ENCODE assay signal across 8 cellular contexts in the genomic region with DNA sequence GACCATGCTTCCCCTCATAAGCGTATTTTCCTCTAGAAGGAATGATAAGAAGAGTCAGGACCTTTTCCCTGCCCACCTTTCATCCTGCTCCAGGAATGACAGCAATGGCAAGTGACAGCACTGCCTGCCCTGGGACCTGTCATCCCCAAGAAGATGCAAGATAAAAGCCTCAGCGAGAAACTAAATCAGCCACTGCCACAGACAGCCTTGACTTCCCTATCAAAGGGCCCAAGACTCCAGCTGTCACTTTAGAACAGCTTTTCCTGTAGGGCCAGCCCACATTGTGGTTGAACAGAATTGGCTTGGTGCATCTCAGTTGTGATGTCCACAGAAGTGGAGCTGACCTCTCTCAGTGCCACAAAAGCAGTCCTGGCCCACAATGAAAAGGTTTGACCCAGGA. TPM values are rescaled to one million over a fixed set of nuclear protein-coding genes. Genes with fewer than 3 reads are reported as not detected.
DNase-seq lines count a peak whose midpoint lies in the region; ATAC-seq and TF ChIP-seq lines count a peak whose summit lies in the region.

No MANE protein-coding gene starts in this region.

- CTCF ChIA-PET in AG04450 (lab: Charles Lee): interaction anchor here (0.5 to 1.2 kb wide), 3 partner anchors 49 to 73 kb away, joined by 3 read pairs; partner anchors contain the start of gene FAM32A

- H3K9me3 ChIP-seq in AG04450 (ENCODE audit: control insufficient read depth, insufficient read depth, low read length) (peaks cover 7% of the 10 kb centered on the region; the same call in 1 of the 2 replicates), HUES6 (ENCODE audit: control insufficient read depth, insufficient read depth, low read depth, low read length) (no peaks in the 10 kb centered on the region), adipocyte (ENCODE audit: control insufficient read depth, low read length) (no peaks in the 10 kb centered on the region), mononuclear cell (ENCODE audit: low read depth, low read length) (no peaks in the 10 kb centered on the region)

- no peaks in the 10 kb centered on the region for H3K27me3 ChIP-seq in AG04450 (ENCODE audit: control insufficient read depth, insufficient read depth, low read length)
- H3K27me3 ChIP-seq in HUES6 (ENCODE audit: control insufficient read depth, insufficient read depth, low read length): no peaks in the 10 kb centered on the region
- no peaks in the 10 kb centered on the region for H3K27me3 ChIP-seq in adipocyte (replicated peaks; ENCODE audit: control insufficient read depth, insufficient read depth, low read length)
- no peaks in the 10 kb centered on the region for H3K27me3 ChIP-seq in mononuclear cell (ENCODE audit: insufficient read depth, low read length)

- POLR2A ChIA-PET in AG04450 (lab: Yijun Ruan, JAX): interaction anchor here (1.2 kb wide), 1 partner anchor 73 kb away, joined by 4 read pairs; the partner anchor contains the start of gene FAM32A

- TF ChIP-seq CTCF in AG04450 (IDR thresholded peaks at IDR 0.05; ENCODE audit: low read depth, low read length): no peak

- H3K4me3 ChIP-seq in AG04450 (ENCODE audit: low read depth, low read length): peak overlapping the region; percentile 95
- peak overlapping the region; percentile 77 for H3K4me3 ChIP-seq in HUES6 (ENCODE audit: low read depth, low read length)
- peak overlapping the region; percentile 95 for H3K4me3 ChIP-seq in adipocyte (ENCODE audit: low read length)
- H3K4me3 ChIP-seq in mononuclear cell (ENCODE audit: low read length): peak overlapping the region; percentile 99

- H3K27ac ChIP-seq in AG04450 (ENCODE audit: low read depth, low read length) (no peak overlapping the region), HUES6 (ENCODE audit: low read depth, low read length) (no peak overlapping the region)

- H3K4me1 ChIP-seq in HUES6 (ENCODE audit: control insufficient read depth, insufficient read depth, low read length) (peaks cover 8% of the 10 kb centered on the region), adipocyte (ENCODE audit: control insufficient read depth, insufficient read depth, low read length) (peaks cover 15% of the 10 kb centered on the region), mononuclear cell (ENCODE audit: insufficient read depth, low read length) (peaks cover 65% of the 10 kb centered on the region)

- H3K36me3 ChIP-seq in HUES6 (ENCODE audit: control insufficient read depth, insufficient read depth, low read length) (peaks cover 27% of the 10 kb centered on the region), adipocyte (ENCODE audit: control insufficient read depth, insufficient read depth, low read length, severe bottlenecking) (no peaks in the 10 kb centered on the region)

- DNase-seq in AG04450 (ENCODE audit: low read depth, low spot score) (no peak), adipocyte (ENCODE audit: low read depth) (no peak), NCI-H1105 treated with DMSO at 0.1 percent for 48 hours (lab: John Stamatoyannopoulos, UW) (no peak), medulla oblongata (ENCODE audit: extremely low spot score) (no peak)

- no peak for ATAC-seq in GM18861 (IDR thresholded peaks at IDR 0.05; ENCODE audit: unreplicated experiment)
- ATAC-seq in GM18909 (IDR thresholded peaks at IDR 0.05; ENCODE audit: poor library complexity, unreplicated experiment): no peak

- H3K9ac ChIP-seq in HUES6 (ENCODE audit: low read length) (peak overlapping the region; percentile 79), adipocyte (ENCODE audit: low read length) (peak overlapping the region; percentile 96)

RNA-seq across cellular contexts. Expression of gene RAB8A, which starts 1.1 kb away (rescaled TPM):
- 107 and 109 TPM in 2 replicates for polyA plus RNA-seq in AG04450 (2011; rRNA removed)
- 149 and 157 TPM in 2 replicates for polyA minus RNA-seq in AG04450 (2011; rRNA and poly(A)+ RNA removed)
- 107 TPM for total RNA-seq in mononuclear cell

RNA-seq across cellular contexts. Expression of gene HSH2D, which starts 30.7 kb away (rescaled TPM):
- not detected in 2 replicates for polyA plus RNA-seq in AG04450 (2011; rRNA removed)
- polyA minus RNA-seq in AG04450 (2011; rRNA and poly(A)+ RNA removed): not detected in 2 replicates
- total RNA-seq in mononuclear cell: 32.2 TPM

RNA-seq across cellular contexts. Expression of gene TPM4, which starts 36.5 kb away (rescaled TPM):
- 1,635 and 2,058 TPM in 2 replicates for polyA plus RNA-seq in AG04450 (2011; rRNA removed)
- polyA minus RNA-seq in AG04450 (2011; rRNA and poly(A)+ RNA removed): 838 and 1,049 TPM in 2 replicates
- 180 TPM for total RNA-seq in mononuclear cell
